Comparison of ENCODE assay signal across 13 cellular contexts in genomic region chr15:29736745-29737023, GRCh38.
DNase-seq lines count a peak whose midpoint lies in the region; ATAC-seq, FAIRE-seq and TF ChIP-seq lines count a peak whose summit lies in the region.
"Had no signal": no experiment of that assay in that cellular context is flagged by ENCODE, and none has a peak within 500 bp of the region (broad histone marks: within the 10 kb centered on the region; RNA-seq: fewer than 3 reads in every experiment).

No MANE protein-coding gene starts in this region.

- intact Hi-C loops in Right ventricle myocardium inferior (cut with DNase I): no loop called here
- intact Hi-C loops in CD8-positive, alpha-beta T cell (cut with DNase I, micrococcal nuclease): no loop called here

- H3K4me1 Mint-ChIP-seq in CD8-positive, alpha-beta T cell (ENCODE audit: low read depth): no peaks in the 10 kb centered on the region

- TF ChIP-seq CTCF in right atrium auricular region (IDR thresholded peaks at IDR 0.05): no peak
- no peak for TF ChIP-seq CTCF in CD8-positive, alpha-beta T cell (IDR thresholded peaks at IDR 0.05)

- H3K27me3 ChIP-seq in right atrium auricular region: no peaks in the 10 kb centered on the region
- H3K27me3 ChIP-seq in CD8-positive, alpha-beta T cell (ENCODE audit: insufficient read depth, low read length): no peaks in the 10 kb centered on the region
- H3K27me3 ChIP-seq: Peyer's patch, transverse colon had no signal

- H3K36me3 ChIP-seq in right atrium auricular region: peaks cover 61% of the 10 kb centered on the region
- no peaks in the 10 kb centered on the region for H3K36me3 ChIP-seq in CD8-positive, alpha-beta T cell (ENCODE audit: insufficient read depth, low read length)

- no peaks in the 10 kb centered on the region for H3K36me3 Mint-ChIP-seq in CD8-positive, alpha-beta T cell
- H3K36me3 Mint-ChIP-seq: natural killer cell had no signal

- peak overlapping the region in 1 of 2 donors; percentile 55 for H3K27ac ChIP-seq in right atrium auricular region
- no peak overlapping the region for H3K27ac ChIP-seq in CD8-positive, alpha-beta T cell (ENCODE audit: low read depth, low read length)
- H3K27ac ChIP-seq: Peyer's patch, transverse colon had no signal

- H3K4me3 ChIP-seq in right atrium auricular region: no peak overlapping the region
- no peak overlapping the region for H3K4me3 ChIP-seq in CD8-positive, alpha-beta T cell (ENCODE audit: low read depth, low read length)
- H3K4me3 ChIP-seq: Peyer's patch, transverse colon had no signal

- DNase-seq in Right ventricle myocardium inferior (ENCODE audit: missing footprints) (no peak), right atrium auricular region (ENCODE audit: low spot score) (no peak), astrocyte of the hippocampus (ENCODE audit: low read depth, low spot score) (peak; percentile 66), iPS-NIHi11 (ENCODE audit: low spot score) (peak; percentile 23), urothelium cell line (ENCODE audit: low spot score) (peak; percentile 72), NCI-H2107 (lab: John Stamatoyannopoulos, UW) (no peak)
- no peak for DNase-seq in CD8-positive, alpha-beta T cell
- DNase-seq: activated CD4-positive, alpha-beta T cell treated with anti-CD3 and anti-CD28 coated beads for 1 hour; natural killer cell; NCI-H1417 treated with DMSO at 0.1 percent for 48 hours; transverse colon had no signal

- POLR2A ChIA-PET in CD8-positive, alpha-beta T cell (lab: Charles Lee): interaction anchor here (0.6 kb wide), 1 partner anchor 11 kb away, joined by 3 read pairs; no protein-coding TSS in a partner anchor

- peak; percentile 84 for ATAC-seq in Right ventricle myocardium inferior
- no peak for ATAC-seq in GM19328 (IDR thresholded peaks at IDR 0.05; ENCODE audit: unreplicated experiment)
- ATAC-seq in CD8-positive, alpha-beta T cell: no peak

- H3K4me1 ChIP-seq in right atrium auricular region: no peaks in the 10 kb centered on the region
- no peaks in the 10 kb centered on the region for H3K4me1 ChIP-seq in CD8-positive, alpha-beta T cell (ENCODE audit: insufficient read depth, low read length)
- H3K4me1 ChIP-seq: Peyer's patch, transverse colon had no signal

- no peak overlapping the region for H3K4me3 Mint-ChIP-seq in CD8-positive, alpha-beta T cell
- H3K4me3 Mint-ChIP-seq: natural killer cell had no signal

- H3K27me3 Mint-ChIP-seq in CD8-positive, alpha-beta T cell (ENCODE audit: low read depth): peaks cover 6% of the 10 kb centered on the region

- no peak overlapping the region for H3K27ac Mint-ChIP-seq in CD8-positive, alpha-beta T cell
- H3K27ac Mint-ChIP-seq: natural killer cell had no signal

- no peaks in the 10 kb centered on the region for H3K9me3 Mint-ChIP-seq in CD8-positive, alpha-beta T cell
- H3K9me3 Mint-ChIP-seq: natural killer cell had no signal

- H3K9me3 ChIP-seq in right atrium auricular region: no peaks in the 10 kb centered on the region
- H3K9me3 ChIP-seq in CD8-positive, alpha-beta T cell (ENCODE audit: low read length): no peaks in the 10 kb centered on the region
- H3K9me3 ChIP-seq: Peyer's patch, transverse colon had no signal

- CTCF ChIA-PET in CD8-positive, alpha-beta T cell (lab: Charles Lee): interaction anchor here (1.3 kb wide), 1 partner anchor 12 kb away, joined by 4 read pairs; no protein-coding TSS in a partner anchor

- FAIRE-seq in urothelium cell line (lab: Jason Lieb, UNC): no peak

Comparison
In these comparisons a context has a peak if more than half of its experiments do, and no peak if none do; other contexts are left out.
1. DNase-seq: peak in astrocyte of the hippocampus (single experiment), iPS-NIHi11 (single experiment) and urothelium cell line (single experiment); none in Right ventricle myocardium inferior (single experiment), right atrium auricular region (single experiment), CD8-positive, alpha-beta T cell (0 of 7) and NCI-H2107 (single experiment).